In genomic region chr3:55489804-55490132, GRCh38 we compare ENCODE assay signal across 10 cellular contexts. TPM values are rescaled to one million over a fixed set of nuclear protein-coding genes. Genes with fewer than 3 reads are reported as not detected.
DNase-seq lines count a peak whose midpoint lies in the region; ATAC-seq, FAIRE-seq and TF ChIP-seq lines count a peak whose summit lies in the region.
"Had no signal": no experiment of that assay in that cellular context is flagged by ENCODE, and none has a peak within 500 bp of the region (broad histone marks: within the 10 kb centered on the region; RNA-seq: fewer than 3 reads in every experiment).

No MANE protein-coding gene starts in this region.

- peak; percentile 18 for ATAC-seq in PC-3
- peak; percentile 1 for ATAC-seq in foreskin keratinocyte
- ATAC-seq in HG02885 (IDR thresholded peaks at IDR 0.05; ENCODE audit: poor library complexity, unreplicated experiment): no peak

- H3K4me3 ChIP-seq in PC-3 (ENCODE audit: low read length) (peak overlapping the region; percentile 90), parathyroid adenoma (ENCODE audit: low read depth, low read length) (no peak overlapping the region)

- DNase-seq in PC-3: peak; percentile 72
- DNase-seq in foreskin keratinocyte: peak in 1 of 2 donors; percentile 16
- DNase-seq in effector CD4-positive, alpha-beta T cell: no peak
- DNase-seq in DMS153 treated with DMSO at 0.1 percent for 48 hours (lab: John Stamatoyannopoulos, UW; ENCODE audit: unreplicated experiment): no peak
- no peak for DNase-seq in NCI-H774 (lab: John Stamatoyannopoulos, UW)
- DNase-seq: activated CD4-positive, alpha-beta T cell treated with anti-CD3 and anti-CD28 coated beads for 1 hour; activated naive CD4-positive, alpha-beta T cell treated with anti-CD3 and anti-CD28 coated beads for 36 hours had no signal

- TF ChIP-seq CTCF in PC-3 (conservative IDR thresholded peaks at IDR 0.05; ENCODE audit: low read depth, low read length) (no peak), foreskin keratinocyte (conservative IDR thresholded peaks at IDR 0.05) (no peak), parathyroid adenoma (IDR thresholded peaks at IDR 0.05) (no peak)

- H3K27ac ChIP-seq in PC-3 (ENCODE audit: low read length) (peak overlapping the region; percentile 65), foreskin keratinocyte (no peak overlapping the region), parathyroid adenoma (no peak overlapping the region)

- peak; percentile 91 for FAIRE-seq in G401.6 (lab: Jason Lieb, UNC)

- POLR2A ChIA-PET in PC-3 (lab: Charles Lee; ENCODE audit: unreplicated experiment): no interaction called here

- no peaks in the 10 kb centered on the region for H4K20me1 ChIP-seq in PC-3 (ENCODE audit: low read length)

- peaks cover 41% of the 10 kb centered on the region for H3K4me1 ChIP-seq in PC-3 (ENCODE audit: insufficient read depth, low read length)
- peaks cover 12% of the 10 kb centered on the region for H3K4me1 ChIP-seq in foreskin keratinocyte
- peaks cover 7% of the 10 kb centered on the region for H3K4me1 ChIP-seq in parathyroid adenoma

- no peaks in the 10 kb centered on the region for H3K27me3 ChIP-seq in PC-3 (ENCODE audit: low read length)
- H3K27me3 ChIP-seq in foreskin keratinocyte: no peaks in the 10 kb centered on the region
- H3K27me3 ChIP-seq in parathyroid adenoma (ENCODE audit: control insufficient read depth, insufficient read depth, low read length): no peaks in the 10 kb centered on the region

- peaks cover 4% of the 10 kb centered on the region for H3F3A ChIP-seq in PC-3 (ENCODE audit: low read length, unreplicated experiment)

- no peaks in the 10 kb centered on the region for H3K9me3 ChIP-seq in PC-3 (ENCODE audit: low read length)
- H3K9me3 ChIP-seq in parathyroid adenoma (ENCODE audit: control insufficient read depth, low read length): no peaks in the 10 kb centered on the region

- H2AFZ ChIP-seq in PC-3 (ENCODE audit: low read length): peak overlapping the region; percentile 69
- H2AFZ ChIP-seq in parathyroid adenoma: peak overlapping the region; percentile 71

- CTCF ChIA-PET in PC-3 (lab: Charles Lee): interaction anchor here (0.6 kb wide), 1 partner anchor 59 kb away, joined by 4 read pairs; no protein-coding TSS in a partner anchor

- H3K9ac ChIP-seq in PC-3 (ENCODE audit: low read length) (peak overlapping the region; percentile 9; the same call in 1 of the 2 replicates), parathyroid adenoma (no peak overlapping the region)

- H3K9me2 ChIP-seq in PC-3 (replicated peaks; ENCODE audit: low read length): no peaks in the 10 kb centered on the region

- H3K79me2 ChIP-seq in PC-3 (ENCODE audit: low read length) (peaks cover 21% of the 10 kb centered on the region), parathyroid adenoma (no peaks in the 10 kb centered on the region)

- no TSS peak for BruUV-seq in PC-3 (replicated peaks; lab: Mats Ljungman, UMichigan)

- intact Hi-C loops in PC-3 (cut with micrococcal nuclease): loop anchor here (2.0 to 5.0 kb wide), 4 partner anchors 59 to 599 kb away; no protein-coding TSS in a partner anchor

- H3K36me3 ChIP-seq in PC-3 (ENCODE audit: low read depth, low read length): no peaks in the 10 kb centered on the region
- H3K36me3 ChIP-seq in parathyroid adenoma (ENCODE audit: control insufficient read depth, insufficient read depth, low read length): no peaks in the 10 kb centered on the region

- H3K4me2 ChIP-seq in PC-3 (ENCODE audit: low read length): peak overlapping the region; percentile 93
- H3K4me2 ChIP-seq in parathyroid adenoma (ENCODE audit: low read length): peak overlapping the region; percentile 47

RNA-seq across cellular contexts. Expression of gene WNT5A, which starts 2.7 kb away (rescaled TPM):
- total RNA-seq in PC-3 (2014; rRNA removed): 21.8 and 28.5 TPM in 2 replicates
- 13.5 and 19.6 TPM in 2 replicates for total RNA-seq in foreskin keratinocyte
- 4.0 and 4.9 TPM in 2 replicates for polyA plus RNA-seq in foreskin keratinocyte
- total RNA-seq: activated naive CD4-positive, alpha-beta T cell treated with anti-CD3 and anti-CD28 coated beads for 36 hours had no signal
